In genomic region chr2:234512884-234513669, GRCh38 we compare ENCODE assay signal across 20 cellular contexts. TPM values are rescaled to one million over a fixed set of nuclear protein-coding genes. Genes with fewer than 3 reads are reported as not detected.
A peak's percentile ranks its signal among the peaks of the same experiment; 100 is the strongest.
DNase-seq lines count a peak whose midpoint lies in the region; ATAC-seq and TF ChIP-seq lines count a peak whose summit lies in the region.
"Had no signal": no experiment of that assay in that cellular context is flagged by ENCODE, and none has a peak within 500 bp of the region (broad histone marks: within the 10 kb centered on the region; RNA-seq: fewer than 3 reads in every experiment).

No MANE protein-coding gene starts in this region.

- H3K36me3 ChIP-seq in endodermal cell (ENCODE audit: control insufficient read depth, insufficient read depth, low read length) (no peaks in the 10 kb centered on the region), smooth muscle cell (ENCODE audit: low read depth) (no peaks in the 10 kb centered on the region)

- H3K9me3 Mint-ChIP-seq in endodermal cell: no peaks in the 10 kb centered on the region
- H3K9me3 Mint-ChIP-seq: natural killer cell treated with Interleukin-12 subunit alpha and Interleukin-12 subunit beta and Interleukin-15 and Interleukin-18, amount 100 ng/mL, for 72 hours had no signal

- no peaks in the 10 kb centered on the region for H3K36me3 Mint-ChIP-seq in endodermal cell (ENCODE audit: low read depth)
- H3K36me3 Mint-ChIP-seq: natural killer cell treated with Interleukin-12 subunit alpha and Interleukin-12 subunit beta and Interleukin-15 and Interleukin-18, amount 100 ng/mL, for 72 hours had no signal

- H3K4me1 ChIP-seq in endodermal cell (ENCODE audit: control insufficient read depth, insufficient read depth, low read length) (no peaks in the 10 kb centered on the region), smooth muscle cell (ENCODE audit: low read depth) (no peaks in the 10 kb centered on the region)

- H3K27ac Mint-ChIP-seq in endodermal cell: no peak overlapping the region
- H3K27ac Mint-ChIP-seq: natural killer cell treated with Interleukin-12 subunit alpha and Interleukin-12 subunit beta and Interleukin-15 and Interleukin-18, amount 100 ng/mL, for 72 hours had no signal

- H3K27me3 ChIP-seq in endodermal cell (ENCODE audit: control insufficient read depth, insufficient read depth, low read length, poor library complexity, severe bottlenecking) (no peaks in the 10 kb centered on the region), smooth muscle cell (ENCODE audit: low read depth) (peaks cover 4% of the 10 kb centered on the region)

- peak; percentile 7 for DNase-seq in NCI-H446 treated with DMSO at 0.1 percent for 48 hours (lab: John Stamatoyannopoulos, UW)
- no peak for DNase-seq in NCI-H446 (lab: John Stamatoyannopoulos, UW)
- DNase-seq in NCI-H748 (lab: John Stamatoyannopoulos, UW; ENCODE audit: unreplicated experiment): peak; percentile 97
- DNase-seq in endodermal cell: no peak
- no peak for DNase-seq in smooth muscle cell (lab: John Stamatoyannopoulos, UW; ENCODE audit: unreplicated experiment)
- no peak for DNase-seq in activated CD4-positive, alpha-beta T cell treated with anti-CD3 and anti-CD28 coated beads, Interleukin-2, amount 50 U/mL, for 1 hour
- DNase-seq in inferior parietal cortex (ENCODE audit: extremely low spot score): no peak
- DNase-seq: 8988T, activated gamma-delta T cell, aorta, dermis blood vessel endothelial cell, DND-41, NCI-H187 treated with DMSO at 0.1 percent for 48 hours had no signal

- H2AFZ ChIP-seq in smooth muscle cell (ENCODE audit: low read depth): no peak overlapping the region

- H3K27me3 Mint-ChIP-seq in endodermal cell (ENCODE audit: insufficient read depth): peaks cover 2% of the 10 kb centered on the region

- H3K4me3 ChIP-seq in endodermal cell (ENCODE audit: low read length): no peak overlapping the region
- H3K4me3 ChIP-seq in smooth muscle cell: no peak overlapping the region
- H3K4me3 ChIP-seq: lung had no signal

- peak overlapping the region; percentile 59 for H3K27ac ChIP-seq in endodermal cell (ENCODE audit: low read depth, low read length)
- H3K27ac ChIP-seq in smooth muscle cell (ENCODE audit: low read depth): peak overlapping the region; percentile 18
- H3K27ac ChIP-seq: C4-2B, KMS-11, VCaP had no signal

- no peak for ATAC-seq in GM18868 (IDR thresholded peaks at IDR 0.05; ENCODE audit: unreplicated experiment)
- ATAC-seq: HCT116; natural killer cell treated with Interleukin-12 subunit alpha and Interleukin-12 subunit beta and Interleukin-15 and Interleukin-18, amount 100 ng/mL, for 72 hours had no signal

- no peaks in the 10 kb centered on the region for H4K20me1 ChIP-seq in smooth muscle cell (ENCODE audit: low read depth)

- no peaks in the 10 kb centered on the region for H3K4me1 Mint-ChIP-seq in endodermal cell

- 85 to 94% methylated on average over 12 to 14 of the region's 14 CpGs for whole genome bisulfite sequencing in endodermal cell (ENCODE audit: insufficient coverage in 1 of 2, insufficient read length in 1 of 2), 2 experiments
- WGBS in smooth muscle cell (ENCODE audit: low lambda C conversion rate): 26% methylated on average over 14 of the region's 14 CpGs

- H3K9ac ChIP-seq in endodermal cell (ENCODE audit: extremely low read depth, low read length, poor library complexity, severe bottlenecking): no peak overlapping the region
- no peak overlapping the region for H3K9ac ChIP-seq in smooth muscle cell (ENCODE audit: low read depth)
- H3K9ac ChIP-seq: KMS-11 had no signal

- H3K79me2 ChIP-seq in smooth muscle cell (ENCODE audit: low read depth): no peaks in the 10 kb centered on the region

- no peak overlapping the region for H3K4me3 Mint-ChIP-seq in endodermal cell
- H3K4me3 Mint-ChIP-seq: natural killer cell treated with Interleukin-12 subunit alpha and Interleukin-12 subunit beta and Interleukin-15 and Interleukin-18, amount 100 ng/mL, for 72 hours had no signal

- no peak for TF ChIP-seq CTCF in endodermal cell (conservative IDR thresholded peaks at IDR 0.05)
- TF ChIP-seq CTCF in smooth muscle cell (IDR thresholded peaks at IDR 0.05; ENCODE audit: borderline replicate concordance, insufficient read depth, poor library complexity, severe bottlenecking): no peak

- peak overlapping the region; percentile 64 for H3K4me2 ChIP-seq in smooth muscle cell
- H3K4me2 ChIP-seq: KMS-11 had no signal

- H3K9me3 ChIP-seq in endodermal cell (ENCODE audit: control insufficient read depth, low read length): no peaks in the 10 kb centered on the region
- H3K9me3 ChIP-seq in smooth muscle cell (replicated peaks; ENCODE audit: low read depth): no peaks in the 10 kb centered on the region

- H3F3A ChIP-seq in smooth muscle cell (ENCODE audit: low read depth): peaks cover 6% of the 10 kb centered on the region

RNA-seq across cellular contexts. Expression of gene ARL4C, which starts 16.2 kb away (rescaled TPM):
- 10 to 100 TPM in 1 of 2 donors, 1 to 10 TPM in 1; 9.3 to 21.7 TPM for total RNA-seq in endodermal cell
- polyA plus RNA-seq in endodermal cell (2013, experiment 1 of 2): 74.9 TPM
- 65.4 TPM for polyA plus RNA-seq in endodermal cell (2013, experiment 2 of 2)
- total RNA-seq in smooth muscle cell: 8.0 and 9.1 TPM in 2 replicates
- polyA plus RNA-seq in smooth muscle cell: 9.5 and 18.3 TPM in 2 replicates

Comparison
In these comparisons a context has a peak if more than half of its experiments do, and no peak if none do; other contexts are left out.
1. DNase-seq: peak in NCI-H446 treated with DMSO at 0.1 percent for 48 hours (single experiment) and NCI-H748 (single experiment); none in NCI-H446 (0 of 2), endodermal cell (single experiment), smooth muscle cell (single experiment), activated CD4-positive, alpha-beta T cell treated with anti-CD3 and anti-CD28 coated beads, Interleukin-2, amount 50 U/mL, for 1 hour (single experiment) and inferior parietal cortex (single experiment).